10 cellular contexts compared by ENCODE assay signal in genomic region chr2:104733544-104733943, GRCh38.
DNase-seq lines count a peak whose midpoint lies in the region; ATAC-seq and TF ChIP-seq lines count a peak whose summit lies in the region.
"Had no signal": no experiment of that assay in that cellular context is flagged by ENCODE, and none has a peak within 500 bp of the region (broad histone marks: within the 10 kb centered on the region; RNA-seq: fewer than 3 reads in every experiment).

No MANE protein-coding gene starts in this region.

- H3K27ac ChIP-seq in H9 (ENCODE audit: insufficient read length, low read depth, low read length) = no peak overlapping the region
- H3K27ac ChIP-seq: cardiac muscle cell, skin epidermis had no signal

- H3K27me3 ChIP-seq in H9 (ENCODE audit: insufficient read depth, low read length) = no peaks in the 10 kb centered on the region
- H3K27me3 ChIP-seq: cardiac muscle cell had no signal

- no peaks in the 10 kb centered on the region for H3K4me1 Mint-ChIP-seq in H9

- no peaks in the 10 kb centered on the region for H4K20me1 ChIP-seq in H9 (ENCODE audit: control insufficient read depth, insufficient read depth, insufficient read length)

- intact Hi-C loops in sciatic nerve (cut with DNase I) = no loop called here

- peaks cover 9 to 11% of the 10 kb centered on the region in 2 experiments; a peak in 4 of 5 replicates for H3K9me3 Mint-ChIP-seq in H9

- no peaks in the 10 kb centered on the region for H3K4me1 ChIP-seq in H9 (ENCODE audit: insufficient read depth, low read length)

- H3K79me1 ChIP-seq in H9 (ENCODE audit: insufficient read depth, low read depth, low read length, poor library complexity, severe bottlenecking) = no peaks in the 10 kb centered on the region

- H3K4me2 ChIP-seq in H9 (ENCODE audit: insufficient read depth, insufficient read length, low read length) = no peak overlapping the region

- TF ChIP-seq CTCF in H9 (conservative IDR thresholded peaks at IDR 0.05) = peak; percentile 78

- H2AFZ ChIP-seq in H9 (ENCODE audit: low read length) = no peak overlapping the region

- no peaks in the 10 kb centered on the region for H3K79me2 ChIP-seq in H9 (ENCODE audit: insufficient read depth, low read length)

- H3K4ac ChIP-seq in H9 (ENCODE audit: low read depth, low read length) = no peak overlapping the region

- H3K56ac ChIP-seq in H9 (ENCODE audit: insufficient read length, low read depth, low read length) = no peak overlapping the region

- ATAC-seq in sciatic nerve = no peak

- peaks cover 1% of the 10 kb centered on the region for H3K27me3 Mint-ChIP-seq in H9 (ENCODE audit: low read depth)

- no peak overlapping the region for H3K23ac ChIP-seq in H9 (ENCODE audit: insufficient read length, low read depth, low read length)

- no peak overlapping the region for H2BK5ac ChIP-seq in H9 (ENCODE audit: insufficient read length, low read length)

- WGBS in H9 (ENCODE audit: extremely low coverage, insufficient read length, low lambda C conversion rate) = no CpG with 5 or more reads among the region's 5 CpGs

- H3T11ph ChIP-seq in H9 (ENCODE audit: low read length) = no peak overlapping the region

- no peak overlapping the region for H2BK15ac ChIP-seq in H9 (ENCODE audit: low read depth, low read length)

- peaks cover 0 to 2% (median 0%) of the 10 kb centered on the region in 3 experiments; a peak in 3 of 7 replicates for H3K36me3 Mint-ChIP-seq in H9 (ENCODE audit: insufficient read depth in 1 of 3, low read depth in 3 of 3)

- H4K5ac ChIP-seq in H9 (ENCODE audit: insufficient read length, low read depth, low read length) = no peak overlapping the region

- H2BK20ac ChIP-seq in H9 (ENCODE audit: low read depth, low read length, poor library complexity, severe bottlenecking) = no peak overlapping the region

- no peak overlapping the region for H3K27ac Mint-ChIP-seq in H9

- H3K9ac ChIP-seq in H9 (ENCODE audit: extremely low read depth, insufficient read length, low read length) = no peak overlapping the region

- H3K18ac ChIP-seq in H9 (ENCODE audit: insufficient read length, low read depth, low read length) = no peak overlapping the region

- H2AK5ac ChIP-seq in H9 (ENCODE audit: insufficient read length, low read length) = no peak overlapping the region

- H3K23me2 ChIP-seq in H9 (ENCODE audit: insufficient read length, low read depth, low read length, poor library complexity, severe bottlenecking) = no peaks in the 10 kb centered on the region

- no peak overlapping the region for H4K8ac ChIP-seq in H9 (replicated peaks; ENCODE audit: insufficient read length, low read depth, low read length)

- no peak overlapping the region for H2BK120ac ChIP-seq in H9 (ENCODE audit: low read depth, low read length, poor library complexity, severe bottlenecking)

- peak in 2 of 3 donors; percentile 0 to 11 for DNase-seq in stimulated activated CD4-positive, alpha-beta T cell treated with anti-CD3 and anti-CD28 coated beads, Interleukin-12 subunit alpha, Interleukin-12 subunit beta, amount 100 ng/mL, for 48 hours (ENCODE audit: low read depth in 2 of 3, low spot score in 1 of 3)
- no peak for DNase-seq in stimulated activated CD4-positive, alpha-beta T cell treated with anti-CD3 and anti-CD28 coated beads, Interleukin-4, amount 100 ng/mL, for 24 hours
- peak; percentile 85 for DNase-seq in H9
- peak; percentile 2 for DNase-seq in M059J (ENCODE audit: low read depth)
- peak; percentile 40 for DNase-seq in germinal center (ENCODE audit: low spot score)
- no peak for DNase-seq in EL
- no peak for DNase-seq in HPDE6-E6E7 (ENCODE audit: extremely low spot score)
- DNase-seq in sciatic nerve (ENCODE audit: low spot score) = no peak

- H4K91ac ChIP-seq in H9 (ENCODE audit: insufficient read length, low read depth, low read length) = no peak overlapping the region

- no peak overlapping the region for H3K14ac ChIP-seq in H9 (ENCODE audit: insufficient read depth, low read length)

- H3K9me3 ChIP-seq in H9 (ENCODE audit: control insufficient read depth, low read depth, low read length) = no peaks in the 10 kb centered on the region

- no peak overlapping the region for H2BK12ac ChIP-seq in H9 (ENCODE audit: insufficient read length, low read depth, low read length)

- H3K4me3 Mint-ChIP-seq in H9 = no peak overlapping the region

Comparison
In these comparisons a context has a peak if more than half of its experiments do, and no peak if none do; other contexts are left out.
1. DNase-seq: peak in stimulated activated CD4-positive, alpha-beta T cell treated with anti-CD3 and anti-CD28 coated beads, Interleukin-12 subunit alpha, Interleukin-12 subunit beta, amount 100 ng/mL, for 48 hours (2 of 3), H9 (single experiment), M059J (single experiment) and germinal center (single experiment); none in stimulated activated CD4-positive, alpha-beta T cell treated with anti-CD3 and anti-CD28 coated beads, Interleukin-4, amount 100 ng/mL, for 24 hours (single experiment), EL (single experiment), HPDE6-E6E7 (single experiment) and sciatic nerve (single experiment).